14 cellular contexts compared by ENCODE assay signal in the genomic region with DNA sequence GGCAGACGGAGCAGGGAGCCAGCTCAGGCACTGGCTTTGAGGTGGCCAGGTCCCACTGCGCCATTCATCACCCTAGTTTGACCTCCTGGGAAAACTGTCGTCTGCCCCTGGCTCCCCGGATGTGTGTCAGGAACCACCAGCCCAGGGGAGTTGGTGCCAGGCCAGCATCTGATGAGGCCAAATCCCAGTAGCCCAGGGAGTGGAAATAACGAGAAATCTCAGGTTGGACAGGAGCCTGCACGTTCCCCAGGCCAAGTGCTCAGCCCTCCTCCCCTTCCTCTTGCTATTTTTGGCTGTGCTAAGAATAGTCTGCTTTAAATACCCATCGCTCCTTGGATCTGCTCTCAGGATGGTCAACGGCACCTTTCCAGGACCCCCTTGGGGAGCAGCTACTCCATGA.
DNase-seq lines count a peak whose midpoint lies in the region; ATAC-seq and TF ChIP-seq lines count a peak whose summit lies in the region.
"Had no signal": no experiment of that assay in that cellular context is flagged by ENCODE, and none has a peak within 500 bp of the region (broad histone marks: within the 10 kb centered on the region; RNA-seq: fewer than 3 reads in every experiment).

No MANE protein-coding gene starts in this region.

- peak overlapping the region; percentile 70 for H3K27ac Mint-ChIP-seq in stimulated activated memory B cell treated with anti-CD40 and anti-IgM and Interleukin-4, amounts not matched to agents 10 μg/mL and 1 μg/mL and 100 μg/mL, for 72 hours

- H3K4me1 Mint-ChIP-seq in stimulated activated memory B cell treated with anti-CD40 and anti-IgM and Interleukin-4, amounts not matched to agents 10 μg/mL and 1 μg/mL and 100 μg/mL, for 72 hours: peaks cover 45% of the 10 kb centered on the region

- H3K4me3 Mint-ChIP-seq in stimulated activated memory B cell treated with anti-CD40 and anti-IgM and Interleukin-4, amounts not matched to agents 10 μg/mL and 1 μg/mL and 100 μg/mL, for 72 hours: no peak overlapping the region

- H3K9me3 Mint-ChIP-seq in stimulated activated memory B cell treated with anti-CD40 and anti-IgM and Interleukin-4, amounts not matched to agents 10 μg/mL and 1 μg/mL and 100 μg/mL, for 72 hours: no peaks in the 10 kb centered on the region

- H3K36me3 Mint-ChIP-seq in stimulated activated memory B cell treated with anti-CD40 and anti-IgM and Interleukin-4, amounts not matched to agents 10 μg/mL and 1 μg/mL and 100 μg/mL, for 72 hours: peaks cover 33% of the 10 kb centered on the region

- DNase-seq in GM03348 (ENCODE audit: low spot score) (peak; percentile 77), cardiac fibroblast (ENCODE audit: low read depth in 2 of 2) (peak; percentile 50 to 75), hepatic stellate cell (ENCODE audit: low spot score) (peak; percentile 82), germinal center (ENCODE audit: low spot score) (no peak)
- no peak for DNase-seq in stimulated activated CD8-positive, alpha-beta memory T cell treated with anti-CD3 and anti-CD28 coated beads, Interleukin-4, amount 100 ng/mL, for 48 hours
- DNase-seq: activated effector memory CD4-positive, alpha-beta T cell treated with anti-CD3 and anti-CD28 coated beads, Interleukin-2, amount 50 U/mL, for 16 hours; COR-L47; NCI-H2029; stimulated activated CD4-positive, alpha-beta T cell treated with anti-CD3 and anti-CD28 coated beads, Interleukin-12 subunit alpha, Interleukin-12 subunit beta, amount 100 ng/mL, for 4 hours; stimulated activated naive CD8-positive, alpha-beta T cell treated with anti-CD3 and anti-CD28 coated beads, Interleukin-15, Interleukin-2, amounts not matched to agents 100 U/mL and 50 U/mL, for 24 hours had no signal

- ATAC-seq in stimulated activated memory B cell treated with anti-CD40 and anti-IgM and Interleukin-4, amounts not matched to agents 10 μg/mL and 1 μg/mL and 100 μg/mL, for 72 hours: no peak
- ATAC-seq in HG03565 (IDR thresholded peaks at IDR 0.05; ENCODE audit: unreplicated experiment): no peak
- ATAC-seq in HG02623 (IDR thresholded peaks at IDR 0.05; ENCODE audit: unreplicated experiment): no peak
- ATAC-seq: Panc1; stimulated activated naive CD8-positive, alpha-beta T cell treated with anti-CD3 and anti-CD28 coated beads, Interleukin-15, Interleukin-2, amounts not matched to agents 100 U/mL and 50 U/mL, for 24 hours had no signal

- no peak overlapping the region for H3K4me3 ChIP-seq in cardiac fibroblast (replicated peaks in 1 of 2; ENCODE audit: low read depth in 2 of 2, low read length in 2 of 2)

- no peaks in the 10 kb centered on the region for H3K27me3 Mint-ChIP-seq in stimulated activated memory B cell treated with anti-CD40 and anti-IgM and Interleukin-4, amounts not matched to agents 10 μg/mL and 1 μg/mL and 100 μg/mL, for 72 hours

- no peak for TF ChIP-seq CTCF in cardiac fibroblast (IDR thresholded peaks at IDR 0.05; ENCODE audit: low read depth, low read length)

Comparison
In these comparisons a context has a peak if more than half of its experiments do, and no peak if none do; other contexts are left out.
1. DNase-seq: peak in GM03348 (single experiment), cardiac fibroblast (2 of 2) and hepatic stellate cell (single experiment); none in stimulated activated CD8-positive, alpha-beta memory T cell treated with anti-CD3 and anti-CD28 coated beads, Interleukin-4, amount 100 ng/mL, for 48 hours (single experiment) and germinal center (single experiment).